ENCODE assay signal across 8 cellular contexts in genomic region chr10:70549962-70550845, GRCh38. TPM values are rescaled to one million over a fixed set of nuclear protein-coding genes. Genes with fewer than 3 reads are reported as not detected.
DNase-seq lines count a peak whose midpoint lies in the region; ATAC-seq and TF ChIP-seq lines count a peak whose summit lies in the region.

No MANE protein-coding gene starts in this region.

- no peak overlapping the region for H2BK15ac ChIP-seq in IMR-90 (ENCODE audit: low read depth, low read length)

- no peaks in the 10 kb centered on the region for H3K36me3 ChIP-seq in IMR-90 (ENCODE audit: control insufficient read depth, insufficient read depth, low read length)
- peaks cover 0 to 22% of the 10 kb centered on the region in 2 donors for H3K36me3 ChIP-seq in psoas muscle (ENCODE audit: insufficient read depth in 1 of 2, low read depth in 1 of 2)

- H3K9me1 ChIP-seq in IMR-90 (ENCODE audit: insufficient read depth, low read length) = peaks cover 11% of the 10 kb centered on the region

- H3K36me3 Mint-ChIP-seq in activated naive CD4-positive, alpha-beta T cell treated with anti-CD3 and anti-CD28 coated beads for 36 hours (ENCODE audit: low read depth) = no peaks in the 10 kb centered on the region

- H3K27ac ChIP-seq in IMR-90 (ENCODE audit: insufficient read depth, low read length) = no peak overlapping the region
- H3K27ac ChIP-seq in psoas muscle = no peak overlapping the region

- no peak overlapping the region for H2AFZ ChIP-seq in IMR-90 (replicated peaks; ENCODE audit: low read length, poor library complexity)

- peak; percentile 92 for TF ChIP-seq RAD21 in IMR-90 (IDR thresholded peaks at IDR 0.05; ENCODE audit: low read length)

- no peak overlapping the region for H3K23ac ChIP-seq in IMR-90 (ENCODE audit: low read depth, low read length)

- peak; percentile 73 for ATAC-seq in IMR-90 (ENCODE audit: low read depth)
- peak; percentile 80 to 93 (median 82) for ATAC-seq in psoas muscle
- ATAC-seq in HG02588 (IDR thresholded peaks at IDR 0.05; ENCODE audit: unreplicated experiment) = no peak
- ATAC-seq in GM18502 (IDR thresholded peaks at IDR 0.05; ENCODE audit: poor library complexity, unreplicated experiment) = no peak

- 79% methylated on average over 4 of the region's 9 CpGs; no CpG with 5 or more reads in 1 of the 2 experiments for WGBS in IMR-90 (ENCODE audit: extremely low coverage in 2 of 2, insufficient read length in 1 of 2), 2 experiments
- WGBS in psoas muscle, 3 donors = 76 to 77% (median 77%) methylated on average over 9 of the region's 9 CpGs

- peak; percentile 48 for DNase-seq in GDM1 (lab: John Stamatoyannopoulos, UW)
- peak; percentile 48 for DNase-seq in IMR-90
- DNase-seq in SK-N-DZ (ENCODE audit: low spot score) = peak; percentile 66
- peak; percentile 82 for DNase-seq in activated naive CD4-positive, alpha-beta T cell treated with anti-CD3 and anti-CD28 coated beads for 36 hours
- peak in 41 of 42 donors; percentile 42 to 90 (median 75) for DNase-seq in head of caudate nucleus
- DNase-seq in psoas muscle = peak; percentile 55 to 72

- H3K18ac ChIP-seq in IMR-90 (ENCODE audit: low read depth, low read length) = no peak overlapping the region

- H3K56ac ChIP-seq in IMR-90 (ENCODE audit: extremely low read depth, insufficient read depth, low read length) = no peak overlapping the region

- H4K8ac ChIP-seq in IMR-90 (ENCODE audit: low read depth in 2 of 2, low read length in 2 of 2) = no peak overlapping the region

- no peak overlapping the region for H3K4ac ChIP-seq in IMR-90 (ENCODE audit: low read depth, low read length)

- H3K9ac ChIP-seq in IMR-90 (ENCODE audit: low read depth, low read length) = no peak overlapping the region

- no peak overlapping the region for H3K4me3 Mint-ChIP-seq in activated naive CD4-positive, alpha-beta T cell treated with anti-CD3 and anti-CD28 coated beads for 36 hours

- H3K4me3 ChIP-seq in IMR-90 (ENCODE audit: insufficient read depth, low read depth, low read length) (no peak overlapping the region), psoas muscle (no peak overlapping the region)

- no peak overlapping the region for H2BK5ac ChIP-seq in IMR-90 (ENCODE audit: low read depth, low read length, poor library complexity, severe bottlenecking)

- no peak overlapping the region for H2BK20ac ChIP-seq in IMR-90 (ENCODE audit: low read depth, low read length)

- no peaks in the 10 kb centered on the region for H3K79me1 ChIP-seq in IMR-90 (ENCODE audit: low read depth in 1 of 2, low read length in 2 of 2)

- POLR2A ChIA-PET in IMR-90 (lab: Charles Lee; ENCODE audit: unreplicated experiment) = interaction anchor here (0.6 kb wide), 1 partner anchor 85 kb away, joined by 5 read pairs; no protein-coding TSS in a partner anchor

- H4K5ac ChIP-seq in IMR-90 (ENCODE audit: low read depth, low read length) = no peak overlapping the region

- H2BK120ac ChIP-seq in IMR-90 (ENCODE audit: low read depth, low read length) = no peak overlapping the region

- no peak overlapping the region for H2AK9ac ChIP-seq in IMR-90 (replicated peaks; ENCODE audit: low read depth, low read length, poor library complexity)

- no peaks in the 10 kb centered on the region for H3K4me1 Mint-ChIP-seq in activated naive CD4-positive, alpha-beta T cell treated with anti-CD3 and anti-CD28 coated beads for 36 hours (ENCODE audit: low read depth)

- H4K20me1 ChIP-seq in IMR-90 (ENCODE audit: insufficient read depth, low read length) = no peaks in the 10 kb centered on the region

- H3K27ac Mint-ChIP-seq in activated naive CD4-positive, alpha-beta T cell treated with anti-CD3 and anti-CD28 coated beads for 36 hours = no peak overlapping the region

- TF ChIP-seq CTCF in IMR-90 (conservative IDR thresholded peaks at IDR 0.05; ENCODE audit: low read depth, low read length) (peak; percentile 80), psoas muscle (IDR thresholded peaks at IDR 0.05) (peak; percentile 94)

- H3K9me3 ChIP-seq in IMR-90 (ENCODE audit: control insufficient read depth, insufficient read depth, low read length) (no peaks in the 10 kb centered on the region), psoas muscle (no peaks in the 10 kb centered on the region)

- intact Hi-C loops in IMR-90 (cut with micrococcal nuclease) (loop anchor here (1.0 to 5.0 kb wide), 5 partner anchors 69 to 330 kb away; partner anchors contain the start of gene ADAMTS14), head of caudate nucleus (cut with DNase I) (loop anchor here (2.0 to 5.0 kb wide), 2 partner anchors 209 to 327 kb away; no protein-coding TSS in a partner anchor), psoas muscle (cut with DNase I) (loop anchor here (1.0 to 10.0 kb wide), 4 partner anchors 209 to 335 kb away; partner anchors contain the start of gene PCBD1 (in 1 of the 2))
- intact Hi-C loops in activated naive CD4-positive, alpha-beta T cell treated with anti-CD3 and anti-CD28 coated beads for 36 hours (cut with micrococcal nuclease) = loop anchor here (1.0 to 2.0 kb wide), 3 partner anchors 209 to 330 kb away; partner anchors contain the start of gene SGPL1

- H2AK5ac ChIP-seq in IMR-90 (ENCODE audit: low read depth, low read length) = no peak overlapping the region

- no peak overlapping the region for H3K14ac ChIP-seq in IMR-90 (replicated peaks; ENCODE audit: low read depth, low read length)

- TF ChIP-seq POLR2A in IMR-90 (IDR thresholded peaks at IDR 0.05; ENCODE audit: low read depth, low read length) = no peak

- in situ Hi-C loops in IMR-90 (cut with MboI; ENCODE audit: low sequenced_read_pairs) = loop anchor here (5.0 kb wide), 2 partner anchors 212 to 332 kb away; no protein-coding TSS in a partner anchor

- no peak overlapping the region for H3K4me2 ChIP-seq in IMR-90 (ENCODE audit: low read depth, low read length)

- H3K27me3 ChIP-seq in IMR-90 (ENCODE audit: control insufficient read depth, insufficient read depth, low read length) = peaks cover 3% of the 10 kb centered on the region; the same call in 1 of the 2 replicates
- no peaks in the 10 kb centered on the region for H3K27me3 ChIP-seq in psoas muscle (ENCODE audit: insufficient read depth in 3 of 3, low read length in 2 of 3)

- CTCF ChIA-PET in IMR-90 (lab: Yijun Ruan, JAX) = interaction anchor here (0.6 to 1.4 kb wide), 4 partner anchors 12 to 349 kb away, joined by 3 read pairs; no protein-coding TSS in a partner anchor
- CTCF ChIA-PET in activated naive CD4-positive, alpha-beta T cell treated with anti-CD3 and anti-CD28 coated beads for 36 hours (lab: Charles Lee) = interaction anchor here (0.5 to 4.4 kb wide), 21 partner anchors 27 to 659 kb away, joined by 3 to 27 read pairs (median 4); no protein-coding TSS in a partner anchor

- dilution Hi-C loops in IMR-90 (cut with HindIII; ENCODE audit: low sequenced_read_pairs, unreplicated experiment) = no loop called here

- H3K27me3 Mint-ChIP-seq in activated naive CD4-positive, alpha-beta T cell treated with anti-CD3 and anti-CD28 coated beads for 36 hours (ENCODE audit: low read depth) = no peaks in the 10 kb centered on the region

- H3K9me3 Mint-ChIP-seq in activated naive CD4-positive, alpha-beta T cell treated with anti-CD3 and anti-CD28 coated beads for 36 hours = no peaks in the 10 kb centered on the region

- BruUV-seq in IMR-90 (replicated peaks; lab: Mats Ljungman, UMichigan) = no TSS peak

- H4K91ac ChIP-seq in IMR-90 (ENCODE audit: insufficient read depth, low read depth, low read length) = no peak overlapping the region

- H3K4me1 ChIP-seq in IMR-90 (ENCODE audit: control insufficient read depth, insufficient read depth, low read length) = peaks cover 9% of the 10 kb centered on the region
- no peaks in the 10 kb centered on the region for H3K4me1 ChIP-seq in psoas muscle

TF ChIP-seq in IMR-90, 13 proteins besides CTCF, POLR2A, EP300 and RAD21:
- TF ChIP-seq SMC3 (IDR thresholded peaks at IDR 0.05; ENCODE audit: low read depth, low read length) = peak; percentile 85
- TF ChIP-seq RCOR1 (IDR thresholded peaks at IDR 0.05; ENCODE audit: insufficient replicate concordance, low read length) = no peak

RNA-seq across cellular contexts. Expression of gene PRF1, which starts 52.3 kb away (rescaled TPM):
- not detected in 2 replicates for total RNA-seq in IMR-90 (2012; rRNA removed)
- not detected in 2 replicates for polyA plus RNA-seq in IMR-90 (2012; rRNA removed)
- not detected in 2 replicates for polyA plus RNA-seq in IMR-90 (2012; cell fraction: cytosol; rRNA removed)
- not detected in 2 replicates for polyA plus RNA-seq in IMR-90 (2012; cell fraction: nucleus; rRNA removed; ENCODE audit: low replicate concordance)
- not detected in 2 replicates for polyA plus RNA-seq in SK-N-DZ (2014; cell fraction: cytosol; rRNA removed)
- not detected in 2 replicates for polyA plus RNA-seq in SK-N-DZ (2014; cell fraction: nucleus; rRNA removed)
- 1 to 10 TPM; 7.5 to 8.2 TPM for total RNA-seq in activated naive CD4-positive, alpha-beta T cell treated with anti-CD3 and anti-CD28 coated beads for 36 hours
- total RNA-seq in psoas muscle = 1 to 10 TPM; 1.6 to 3.4 (median 1.8) TPM
- under 1 TPM; 0.33 to 0.72 (median 0.43) TPM for polyA plus RNA-seq in psoas muscle

Comparison
In these comparisons a context has a peak if more than half of its experiments do, and no peak if none do; other contexts are left out.
1. ATAC-seq: peak in IMR-90 (single experiment) and psoas muscle (4 of 4); none in HG02588 (single experiment) and GM18502 (single experiment).
2. Peak in every context shown above with its lines, with median percentiles within 50 percentile points of each other: DNase-seq.